11 cellular contexts compared by ENCODE assay signal in genomic region chr13:46071590-46072249, GRCh38. TPM values are rescaled to one million over a fixed set of nuclear protein-coding genes. Genes with fewer than 3 reads are reported as not detected.
A peak's percentile ranks its signal among the peaks of the same experiment; 100 is the strongest.
DNase-seq lines count a peak whose midpoint lies in the region; ATAC-seq lines count a peak whose summit lies in the region.
"Had no signal": no experiment of that assay in that cellular context is flagged by ENCODE, and none has a peak within 500 bp of the region (broad histone marks: within the 10 kb centered on the region; RNA-seq: fewer than 3 reads in every experiment).

No MANE protein-coding gene starts in this region.

- no peak overlapping the region for H3K27ac Mint-ChIP-seq in activated CD8-positive, alpha-beta T cell treated with anti-CD3 and anti-CD28 coated beads, Interleukin-2, amount 10 ng/mL, durations not matched to agents 7 days and 5 days
- H3K27ac Mint-ChIP-seq: activated T-helper 1 cell treated with anti-CD3 and anti-CD28 coated beads, Interleukin-12 subunit alpha, Interleukin-12 subunit beta, Interleukin-2, Interleukin-4 antibody, amounts not matched to agents 30 ng/mL and 10 ng/mL and 1 ng/mL, durations not matched to agents 14 hours and 24 hours and 36 hours had no signal

- H3K9me3 Mint-ChIP-seq in activated CD8-positive, alpha-beta T cell treated with anti-CD3 and anti-CD28 coated beads, Interleukin-2, amount 10 ng/mL, durations not matched to agents 7 days and 5 days (ENCODE audit: insufficient read depth), result peaks cover 6% of the 10 kb centered on the region
- H3K9me3 Mint-ChIP-seq: activated T-helper 1 cell treated with anti-CD3 and anti-CD28 coated beads, Interleukin-12 subunit alpha, Interleukin-12 subunit beta, Interleukin-2, Interleukin-4 antibody, amounts not matched to agents 30 ng/mL and 10 ng/mL and 1 ng/mL, durations not matched to agents 14 hours and 24 hours and 36 hours had no signal

- peaks cover 4% of the 10 kb centered on the region for H3K27me3 Mint-ChIP-seq in activated CD8-positive, alpha-beta T cell treated with anti-CD3 and anti-CD28 coated beads, Interleukin-2, amount 10 ng/mL, durations not matched to agents 7 days and 5 days (ENCODE audit: low read depth)

- CTCF ChIA-PET in activated CD8-positive, alpha-beta T cell treated with anti-CD3 and anti-CD28 coated beads, Interleukin-2, amount 10 ng/mL, durations not matched to agents 7 days and 5 days (lab: Charles Lee), result interaction anchor here (1.2 kb wide), 1 partner anchor 14 kb away, joined by 3 read pairs; no protein-coding TSS in a partner anchor

- H3K4me3 Mint-ChIP-seq in activated CD8-positive, alpha-beta T cell treated with anti-CD3 and anti-CD28 coated beads, Interleukin-2, amount 10 ng/mL, durations not matched to agents 7 days and 5 days, result no peak overlapping the region
- H3K4me3 Mint-ChIP-seq: activated T-helper 1 cell treated with anti-CD3 and anti-CD28 coated beads, Interleukin-12 subunit alpha, Interleukin-12 subunit beta, Interleukin-2, Interleukin-4 antibody, amounts not matched to agents 30 ng/mL and 10 ng/mL and 1 ng/mL, durations not matched to agents 14 hours and 24 hours and 36 hours had no signal

- H3K36me3 Mint-ChIP-seq in activated CD8-positive, alpha-beta T cell treated with anti-CD3 and anti-CD28 coated beads, Interleukin-2, amount 10 ng/mL, durations not matched to agents 7 days and 5 days (ENCODE audit: low read depth), result no peaks in the 10 kb centered on the region

- DNase-seq in iPS-NIHi7 (ENCODE audit: extremely low spot score), result peak; percentile 62
- DNase-seq in cortex of kidney (lab: John Stamatoyannopoulos, UW), result no peak
- DNase-seq in activated CD8-positive, alpha-beta T cell treated with anti-CD3 and anti-CD28 coated beads, Interleukin-2, amount 10 ng/mL, durations not matched to agents 7 days and 5 days, result no peak
- no peak for DNase-seq in activated CD4-positive, alpha-beta T cell treated with anti-CD3 and anti-CD28 coated beads for 4 hours
- DNase-seq in LoVo (ENCODE audit: low spot score), result no peak
- DNase-seq: KG1; stimulated activated CD4-positive, alpha-beta T cell treated with anti-CD3 and anti-CD28 coated beads, Interleukin-15, amount 100 ng/mL, for 24 hours had no signal

- H3K4me1 Mint-ChIP-seq in activated CD8-positive, alpha-beta T cell treated with anti-CD3 and anti-CD28 coated beads, Interleukin-2, amount 10 ng/mL, durations not matched to agents 7 days and 5 days (ENCODE audit: low read depth), result no peaks in the 10 kb centered on the region

- POLR2A ChIA-PET in activated CD8-positive, alpha-beta T cell treated with anti-CD3 and anti-CD28 coated beads, Interleukin-2, amount 10 ng/mL, durations not matched to agents 7 days and 5 days (lab: Charles Lee), result no interaction called here

- peak; percentile 95 for ATAC-seq in GM18868 (IDR thresholded peaks at IDR 0.05; ENCODE audit: unreplicated experiment)
- ATAC-seq in GM21825 (IDR thresholded peaks at IDR 0.05; ENCODE audit: unreplicated experiment), result peak; percentile 85
- peak; percentile 49 for ATAC-seq in HG03558 (IDR thresholded peaks at IDR 0.05; ENCODE audit: extremely low read depth, unreplicated experiment)
- no peak for ATAC-seq in activated CD8-positive, alpha-beta T cell treated with anti-CD3 and anti-CD28 coated beads, Interleukin-2, amount 10 ng/mL, durations not matched to agents 7 days and 5 days

RNA-seq across cellular contexts. Expression of gene ZC3H13, which starts 19.2 kb away (rescaled TPM):
- total RNA-seq in activated CD8-positive, alpha-beta T cell treated with anti-CD3 and anti-CD28 coated beads, Interleukin-2, amount 10 ng/mL, durations not matched to agents 7 days and 5 days, result 10 to 100 TPM; 38.9 to 42.0 TPM

RNA-seq across cellular contexts. Expression of gene CPB2, which starts 33.1 kb away (rescaled TPM):
- not detected for total RNA-seq in activated CD8-positive, alpha-beta T cell treated with anti-CD3 and anti-CD28 coated beads, Interleukin-2, amount 10 ng/mL, durations not matched to agents 7 days and 5 days
- total RNA-seq: activated T-helper 1 cell treated with anti-CD3 and anti-CD28 coated beads, Interleukin-12 subunit alpha, Interleukin-12 subunit beta, Interleukin-2, Interleukin-4 antibody, amounts not matched to agents 30 ng/mL and 10 ng/mL and 1 ng/mL, durations not matched to agents 14 hours and 24 hours and 36 hours had no signal
